ENCODE assay signal across 14 cellular contexts in the genomic region with DNA sequence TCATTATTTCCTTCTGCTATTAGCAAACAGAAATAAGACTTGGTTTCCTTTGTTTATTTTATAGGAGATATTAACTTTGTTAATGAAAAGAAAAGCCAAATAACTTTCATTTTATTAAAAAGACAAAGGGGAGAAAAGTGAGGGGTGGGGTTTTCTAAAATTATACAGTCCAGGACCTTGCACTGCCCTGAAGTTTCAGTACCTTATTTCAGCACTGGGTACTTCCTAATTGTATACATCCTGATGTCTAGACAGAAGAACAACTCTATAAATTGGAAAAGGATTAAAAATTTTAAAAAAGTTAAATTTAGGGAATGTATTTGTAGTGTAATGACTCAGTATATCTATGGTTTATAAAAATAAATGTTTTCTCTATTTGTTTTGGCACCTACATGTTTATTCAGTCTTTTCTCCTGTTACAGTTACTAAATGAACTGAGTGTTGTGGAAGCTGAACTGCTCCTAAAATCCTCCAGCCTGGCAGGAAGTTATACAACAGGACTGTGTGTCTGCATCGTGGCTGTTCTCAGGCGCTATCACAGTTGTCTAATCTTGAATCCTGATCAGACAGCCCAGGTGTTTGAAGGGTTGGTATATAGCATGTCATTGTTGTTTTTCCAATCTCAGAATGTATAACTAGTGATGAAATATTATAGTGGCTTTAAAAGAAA. TPM values are rescaled to one million over a fixed set of nuclear protein-coding genes. Genes with fewer than 3 reads are reported as not detected.
DNase-seq lines count a peak whose midpoint lies in the region; ATAC-seq, FAIRE-seq and TF ChIP-seq lines count a peak whose summit lies in the region.
"Had no signal": no experiment of that assay in that cellular context is flagged by ENCODE, and none has a peak within 500 bp of the region (broad histone marks: within the 10 kb centered on the region; RNA-seq: fewer than 3 reads in every experiment).

No MANE protein-coding gene starts in this region.

- H3K79me2 ChIP-seq in keratinocyte (ENCODE audit: control insufficient read depth, insufficient read depth, low read length): no peaks in the 10 kb centered on the region

- H3K9me3 ChIP-seq in keratinocyte (ENCODE audit: control insufficient read depth, low read depth, low read length) (no peaks in the 10 kb centered on the region), upper lobe of right lung (no peaks in the 10 kb centered on the region), sigmoid colon (no peaks in the 10 kb centered on the region), mucosa of descending colon (no peaks in the 10 kb centered on the region)
- H3K9me3 ChIP-seq: tibial artery had no signal

- WGBS in sigmoid colon, 2 donors: 14 to 35% methylated on average over 2 of the region's 2 CpGs

- H3K4me1 ChIP-seq in keratinocyte (ENCODE audit: control insufficient read depth, extremely low read depth, insufficient read depth, low read length): no peaks in the 10 kb centered on the region
- H3K4me1 ChIP-seq in upper lobe of right lung: no peaks in the 10 kb centered on the region
- no peaks in the 10 kb centered on the region for H3K4me1 ChIP-seq in sigmoid colon
- no peaks in the 10 kb centered on the region for H3K4me1 ChIP-seq in mucosa of descending colon (ENCODE audit: low read depth)

- H3K9me1 ChIP-seq in keratinocyte (ENCODE audit: control insufficient read depth, extremely low read depth, insufficient read depth, low read length): no peaks in the 10 kb centered on the region

- TF ChIP-seq CTCF in keratinocyte (optimal IDR thresholded peaks at IDR 0.05 in 1 of 3, IDR thresholded peaks at IDR 0.05 in 1 of 3, conservative IDR thresholded peaks at IDR 0.05 in 1 of 3; ENCODE audit: extremely low read depth in 1 of 3, insufficient read depth in 2 of 3, low read length in 3 of 3) (no peak), upper lobe of right lung (IDR thresholded peaks at IDR 0.05) (no peak), sigmoid colon (IDR thresholded peaks at IDR 0.05) (no peak), mucosa of descending colon (IDR thresholded peaks at IDR 0.05) (no peak)

- no peaks in the 10 kb centered on the region for H3K36me3 ChIP-seq in keratinocyte (ENCODE audit: control insufficient read depth in 2 of 2, extremely low read depth in 1 of 2, insufficient read depth in 2 of 2, low read length in 2 of 2)
- H3K36me3 ChIP-seq in upper lobe of right lung: no peaks in the 10 kb centered on the region
- H3K36me3 ChIP-seq in sigmoid colon: no peaks in the 10 kb centered on the region
- H3K36me3 ChIP-seq in mucosa of descending colon (ENCODE audit: low read depth): no peaks in the 10 kb centered on the region
- H3K36me3 ChIP-seq: tibial artery had no signal

- dilution Hi-C loops in keratinocyte (cut with MboI; ENCODE audit: extremely low pct_ligation_motif_present, low sequenced_read_pairs): no loop called here

- no peak overlapping the region for H3K27ac ChIP-seq in keratinocyte (ENCODE audit: control insufficient read depth, insufficient read depth, low read length)
- no peak overlapping the region for H3K27ac ChIP-seq in upper lobe of right lung
- H3K27ac ChIP-seq in sigmoid colon: no peak overlapping the region
- H3K27ac ChIP-seq: tibial artery had no signal

- intact Hi-C loops in upper lobe of right lung (cut with DNase I) (no loop called here), sigmoid colon (cut with DNase I) (no loop called here), mucosa of descending colon (cut with DNase I, micrococcal nuclease) (no loop called here)

- no peak for TF ChIP-seq EP300 in sigmoid colon (IDR thresholded peaks at IDR 0.05)

- peak; percentile 17 for FAIRE-seq in keratinocyte (lab: Jason Lieb, UNC)
- FAIRE-seq: colon had no signal

- H2AFZ ChIP-seq in keratinocyte (ENCODE audit: control insufficient read depth, low read length): peak overlapping the region; percentile 17

- H3K27me3 ChIP-seq in keratinocyte (ENCODE audit: control insufficient read depth, extremely low read depth, insufficient read depth, low read length) (no peaks in the 10 kb centered on the region), upper lobe of right lung (no peaks in the 10 kb centered on the region), sigmoid colon (no peaks in the 10 kb centered on the region)
- H3K27me3 ChIP-seq: tibial artery had no signal

- peak overlapping the region; percentile 12 for H3K4me2 ChIP-seq in keratinocyte (ENCODE audit: control insufficient read depth, extremely low read depth, insufficient read depth, low read depth, low read length)

- H3K4me3 ChIP-seq in keratinocyte (ENCODE audit: control insufficient read depth in 2 of 3, extremely low read depth in 1 of 3, insufficient read depth in 2 of 3, low read depth in 1 of 3, low read length in 3 of 3): no peak overlapping the region
- no peak overlapping the region for H3K4me3 ChIP-seq in upper lobe of right lung
- no peak overlapping the region for H3K4me3 ChIP-seq in sigmoid colon
- H3K4me3 ChIP-seq in mucosa of descending colon: no peak overlapping the region

- no peaks in the 10 kb centered on the region for H4K20me1 ChIP-seq in keratinocyte (ENCODE audit: control insufficient read depth, extremely low read depth, insufficient read depth, low read length)

- no peak overlapping the region for H3K9ac ChIP-seq in keratinocyte (ENCODE audit: control insufficient read depth, extremely low read depth, insufficient read depth, low read length)

- ATAC-seq in upper lobe of right lung (peak; percentile 35), GM19397 (IDR thresholded peaks at IDR 0.05; ENCODE audit: unreplicated experiment) (no peak), mucosa of descending colon (no peak)

- TF ChIP-seq POLR2A in sigmoid colon (IDR thresholded peaks at IDR 0.05): no peak

- DNase-seq in SIG-M5 treated with dmso at 0.1 percent for 504 hours (lab: John Stamatoyannopoulos, UW; ENCODE audit: unreplicated experiment) (peak; percentile 47), SIG-M5 (lab: John Stamatoyannopoulos, UW) (no peak), astrocyte of the hippocampus (ENCODE audit: low read depth, low spot score) (peak; percentile 33), keratinocyte (ENCODE audit: low read depth, low spot score) (no peak), upper lobe of right lung (no peak), sigmoid colon (no peak), mucosa of descending colon (no peak)
- DNase-seq: mesendoderm; NCI-H510A; Right ventricle myocardium superior; stimulated activated CD4-positive, alpha-beta T cell treated with anti-CD3 and anti-CD28 coated beads, Interleukin-15, amount 100 ng/mL, for 24 hours; tibial artery had no signal

RNA-seq across cellular contexts. Expression of a gene that starts 27.6 kb away (rescaled TPM):
- not detected in 3 replicates for polyA plus RNA-seq in keratinocyte
- not detected for polyA plus RNA-seq in keratinocyte (2011; ENCODE audit: low read depth)
- not detected in 2 replicates for polyA plus RNA-seq in keratinocyte (2011; cell fraction: cytosol; rRNA removed)
- not detected in 2 replicates for polyA plus RNA-seq in keratinocyte (2011; cell fraction: nucleus; rRNA removed)
- polyA plus RNA-seq in keratinocyte (2012; ENCODE audit: low replicate concordance): not detected in 2 replicates
- not detected in 3 replicates for polyA minus RNA-seq in keratinocyte
- polyA minus RNA-seq in keratinocyte (2011; cell fraction: cytosol; rRNA and poly(A)+ RNA removed): not detected
- polyA minus RNA-seq in keratinocyte (2011; cell fraction: nucleus; rRNA and poly(A)+ RNA removed): not detected in 2 replicates
- 8.2 TPM for total RNA-seq in upper lobe of right lung
- total RNA-seq in sigmoid colon: 1 to 10 TPM in 2 of 4 donors, under 1 TPM in 2; 0.28 to 2.3 (median 1.3) TPM
- 1 to 10 TPM in 2 of 3 donors, under 1 TPM in 1; 0.60 to 3.9 (median 3.0) TPM for polyA plus RNA-seq in sigmoid colon
- total RNA-seq in mucosa of descending colon: 1 to 10 TPM in 2 of 3 donors, under 1 TPM in 1; 0.29 to 1.9 (median 1.5) TPM

RNA-seq across cellular contexts. Expression of a gene that starts 27.6 kb away (rescaled TPM):
- polyA plus RNA-seq in keratinocyte (not detected in 3 replicates), sigmoid colon (1 to 10 TPM in 2 of 3 donors, under 1 TPM in 1; 0.60 to 2.1 (median 1.5) TPM)
- not detected for polyA plus RNA-seq in keratinocyte (2011; ENCODE audit: low read depth)
- polyA plus RNA-seq in keratinocyte (2011; cell fraction: cytosol; rRNA removed): not detected in 2 replicates
- polyA plus RNA-seq in keratinocyte (2011; cell fraction: nucleus; rRNA removed): not detected in 2 replicates
- not detected in 2 replicates for polyA plus RNA-seq in keratinocyte (2012; ENCODE audit: low replicate concordance)
- polyA minus RNA-seq in keratinocyte: not detected in 3 replicates
- polyA minus RNA-seq in keratinocyte (2011; cell fraction: cytosol; rRNA and poly(A)+ RNA removed): not detected
- polyA minus RNA-seq in keratinocyte (2011; cell fraction: nucleus; rRNA and poly(A)+ RNA removed): not detected in 2 replicates
- total RNA-seq in upper lobe of right lung (3.1 TPM), sigmoid colon (1 to 10 TPM; 1.7 to 9.3 (median 4.6) TPM), mucosa of descending colon (1 to 10 TPM in 2 of 3 donors, under 1 TPM in 1; 0.32 to 3.4 (median 1.0) TPM)

RNA-seq across cellular contexts. Expression of a gene that starts 40.3 kb away (rescaled TPM):
- polyA plus RNA-seq in keratinocyte (90.0 to 109 TPM (median 106 TPM) in 3 replicates), sigmoid colon (under 1 TPM in 1 of 3 donors, not detected in 2; 0.07 TPM)
- polyA plus RNA-seq in keratinocyte (2011; ENCODE audit: low read depth): 28.6 TPM
- 73.2 and 137 TPM in 2 replicates for polyA plus RNA-seq in keratinocyte (2011; cell fraction: cytosol; rRNA removed)
- 90.2 and 112 TPM in 2 replicates for polyA plus RNA-seq in keratinocyte (2011; cell fraction: nucleus; rRNA removed)
- polyA plus RNA-seq in keratinocyte (2012; ENCODE audit: low replicate concordance): 61.5 and 81.1 TPM in 2 replicates
- 21.8 to 63.5 TPM (median 53.6 TPM) in 3 replicates for polyA minus RNA-seq in keratinocyte
- polyA minus RNA-seq in keratinocyte (2011; cell fraction: cytosol; rRNA and poly(A)+ RNA removed): 28.8 TPM
- polyA minus RNA-seq in keratinocyte (2011; cell fraction: nucleus; rRNA and poly(A)+ RNA removed): 18.7 and 35.1 TPM in 2 replicates
- total RNA-seq in upper lobe of right lung (0.67 TPM), sigmoid colon (not detected), mucosa of descending colon (not detected)
- total RNA-seq: Right ventricle myocardium superior had no signal

Comparison
In these comparisons a context has a peak if more than half of its experiments do, and no peak if none do; other contexts are left out.
1. DNase-seq: peak in SIG-M5 treated with dmso at 0.1 percent for 504 hours (single experiment) and astrocyte of the hippocampus (single experiment); none in SIG-M5 (single experiment), keratinocyte (single experiment), upper lobe of right lung (single experiment), sigmoid colon (single experiment) and mucosa of descending colon (0 of 3).